In the genomic region with DNA sequence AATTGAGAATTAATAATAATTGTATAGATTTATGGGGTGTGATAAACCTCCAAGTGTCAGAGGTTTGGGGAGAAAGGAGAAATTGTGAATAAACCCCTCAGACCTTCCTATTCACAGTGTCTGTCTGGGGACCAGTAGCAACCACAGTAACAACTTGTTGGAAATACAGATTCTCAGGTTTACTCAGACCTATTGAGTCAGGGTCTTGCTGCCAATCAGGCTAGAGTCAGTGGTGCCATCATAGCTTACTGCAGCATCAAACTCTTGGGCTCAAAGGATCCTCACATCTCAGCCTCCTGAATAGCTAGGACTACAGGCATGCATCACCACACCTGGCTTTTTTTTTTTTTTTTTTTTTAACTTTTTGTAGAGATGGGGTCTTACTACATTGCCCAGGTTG, we compare ENCODE assay signal across 16 cellular contexts. TPM values are rescaled to one million over a fixed set of nuclear protein-coding genes. Genes with fewer than 3 reads are reported as not detected.
DNase-seq lines count a peak whose midpoint lies in the region; ATAC-seq and TF ChIP-seq lines count a peak whose summit lies in the region.
"Had no signal": no experiment of that assay in that cellular context is flagged by ENCODE, and none has a peak within 500 bp of the region (broad histone marks: within the 10 kb centered on the region; RNA-seq: fewer than 3 reads in every experiment).

No MANE protein-coding gene starts in this region.

- H3K4me3 ChIP-seq in esophagus muscularis mucosa = no peak overlapping the region
- H3K4me3 ChIP-seq: BLaER1 treated with 17β-estradiol and CSF1 and Interleukin-3, amounts not matched to agents 10 nM and 100 nM had no signal

- CTCF ChIA-PET in activated CD4-positive, alpha-beta memory T cell treated with anti-CD3 and anti-CD28 coated beads for 36 hours (lab: Charles Lee) = interaction anchor here (6.3 kb wide), 1 partner anchor 9 kb away, joined by 43 read pairs; no protein-coding TSS in a partner anchor
- CTCF ChIA-PET in activated CD4-positive, alpha-beta memory T cell treated with anti-CD3 and anti-CD28 coated beads, Interleukin-2, amount 10 ng/mL, durations not matched to agents 7 days and 5 days (lab: Charles Lee) = interaction anchor here (0.7 to 6.0 kb wide), 2 partner anchors 8 to 809 kb away, joined by 7 to 32 read pairs; no protein-coding TSS in a partner anchor
- CTCF ChIA-PET in activated naive CD4-positive, alpha-beta T cell treated with anti-CD3 and anti-CD28 coated beads for 36 hours (lab: Charles Lee) = interaction anchor here (1.2 to 17.3 kb wide), 3 partner anchors 8 to 126 kb away, joined by 4 to 397 read pairs (median 11); no protein-coding TSS in a partner anchor

- H3K4me3 Mint-ChIP-seq in activated CD4-positive, alpha-beta memory T cell treated with anti-CD3 and anti-CD28 coated beads for 36 hours = no peak overlapping the region
- no peak overlapping the region for H3K4me3 Mint-ChIP-seq in activated CD4-positive, alpha-beta memory T cell treated with anti-CD3 and anti-CD28 coated beads, Interleukin-2, amount 10 ng/mL, durations not matched to agents 7 days and 5 days
- H3K4me3 Mint-ChIP-seq in activated naive CD4-positive, alpha-beta T cell treated with anti-CD3 and anti-CD28 coated beads for 36 hours = no peak overlapping the region
- H3K4me3 Mint-ChIP-seq in activated T-helper 17 cell treated with anti-CD3 and anti-CD28 coated beads, Interleukin-2, amount 50 U/mL, for 72 hours = no peak overlapping the region
- H3K4me3 Mint-ChIP-seq in stimulated activated naive CD8-positive, alpha-beta T cell treated with anti-CD3 and anti-CD28 coated beads, Interleukin-15, amount 100 ng/mL, for 72 hours = no peak overlapping the region
- H3K4me3 Mint-ChIP-seq: B cell; CD8-positive, alpha-beta T cell; H9 had no signal

- POLR2A ChIA-PET in activated CD4-positive, alpha-beta memory T cell treated with anti-CD3 and anti-CD28 coated beads for 36 hours (lab: Charles Lee) = no interaction called here
- POLR2A ChIA-PET in activated CD4-positive, alpha-beta memory T cell treated with anti-CD3 and anti-CD28 coated beads, Interleukin-2, amount 10 ng/mL, durations not matched to agents 7 days and 5 days (lab: Charles Lee) = interaction anchor here (1.7 to 2.2 kb wide), 2 partner anchors 14 to 16 kb away, joined by 6 to 8 read pairs; no protein-coding TSS in a partner anchor

- H3K9me3 ChIP-seq in esophagus muscularis mucosa = no peaks in the 10 kb centered on the region
- H3K9me3 ChIP-seq: BLaER1 treated with 17β-estradiol and CSF1 and Interleukin-3, amounts not matched to agents 10 nM and 100 nM had no signal

- TF ChIP-seq POLR2A in esophagus muscularis mucosa (IDR thresholded peaks at IDR 0.05; ENCODE audit: low read depth) = no peak

- no peaks in the 10 kb centered on the region for H3K36me3 Mint-ChIP-seq in activated CD4-positive, alpha-beta memory T cell treated with anti-CD3 and anti-CD28 coated beads for 36 hours
- H3K36me3 Mint-ChIP-seq in activated CD4-positive, alpha-beta memory T cell treated with anti-CD3 and anti-CD28 coated beads, Interleukin-2, amount 10 ng/mL, durations not matched to agents 7 days and 5 days (ENCODE audit: low read depth) = no peaks in the 10 kb centered on the region
- H3K36me3 Mint-ChIP-seq in activated naive CD4-positive, alpha-beta T cell treated with anti-CD3 and anti-CD28 coated beads, Interleukin-2, amount 50 U/mL, for 72 hours = no peaks in the 10 kb centered on the region
- no peaks in the 10 kb centered on the region for H3K36me3 Mint-ChIP-seq in activated naive CD4-positive, alpha-beta T cell treated with anti-CD3 and anti-CD28 coated beads for 36 hours (ENCODE audit: low read depth)
- no peaks in the 10 kb centered on the region for H3K36me3 Mint-ChIP-seq in activated T-helper 17 cell treated with anti-CD3 and anti-CD28 coated beads, Interleukin-2, amount 50 U/mL, for 72 hours (ENCODE audit: low read depth)
- H3K36me3 Mint-ChIP-seq: CD8-positive, alpha-beta T cell had no signal

- no peak for TF ChIP-seq CTCF in esophagus muscularis mucosa (IDR thresholded peaks at IDR 0.05)

- no peaks in the 10 kb centered on the region for H3K4me1 ChIP-seq in esophagus muscularis mucosa

- intact Hi-C loops in activated CD4-positive, alpha-beta memory T cell treated with anti-CD3 and anti-CD28 coated beads for 36 hours (cut with micrococcal nuclease) = no loop called here
- intact Hi-C loops in activated naive CD4-positive, alpha-beta T cell treated with anti-CD3 and anti-CD28 coated beads for 36 hours (cut with micrococcal nuclease) = loop anchor here (10.0 kb wide), 1 partner anchor 667 kb away; the partner anchor contains the start of gene PLAAT2
- intact Hi-C loops in esophagus muscularis mucosa (cut with DNase I) = no loop called here

- no peaks in the 10 kb centered on the region for H3K36me3 ChIP-seq in esophagus muscularis mucosa
- H3K36me3 ChIP-seq: BLaER1 treated with 17β-estradiol and CSF1 and Interleukin-3, amounts not matched to agents 10 nM and 100 nM had no signal

- H3K4me1 Mint-ChIP-seq in activated CD4-positive, alpha-beta memory T cell treated with anti-CD3 and anti-CD28 coated beads for 36 hours (ENCODE audit: low read depth) = peaks cover 14% of the 10 kb centered on the region
- peaks cover 12% of the 10 kb centered on the region for H3K4me1 Mint-ChIP-seq in activated CD4-positive, alpha-beta memory T cell treated with anti-CD3 and anti-CD28 coated beads, Interleukin-2, amount 10 ng/mL, durations not matched to agents 7 days and 5 days
- H3K4me1 Mint-ChIP-seq in activated naive CD4-positive, alpha-beta T cell treated with anti-CD3 and anti-CD28 coated beads for 36 hours (ENCODE audit: low read depth) = peaks cover 12% of the 10 kb centered on the region
- peaks cover 15% of the 10 kb centered on the region for H3K4me1 Mint-ChIP-seq in activated T-helper 17 cell treated with anti-CD3 and anti-CD28 coated beads, Interleukin-2, amount 50 U/mL, for 72 hours
- H3K4me1 Mint-ChIP-seq in stimulated activated naive CD8-positive, alpha-beta T cell treated with anti-CD3 and anti-CD28 coated beads, Interleukin-15, amount 100 ng/mL, for 72 hours = peaks cover 23% of the 10 kb centered on the region
- H3K4me1 Mint-ChIP-seq: B cell had no signal

- peak; percentile 73 to 90 for ATAC-seq in activated naive CD4-positive, alpha-beta T cell treated with anti-CD3 and anti-CD28 coated beads, Interleukin-2, amount 50 U/mL, for 72 hours
- ATAC-seq in activated T-helper 17 cell treated with anti-CD3 and anti-CD28 coated beads, Interleukin-2, amount 50 U/mL, for 72 hours (replicated peaks) = peak; percentile 77
- peak; percentile 69 for ATAC-seq in stimulated activated naive CD8-positive, alpha-beta T cell treated with anti-CD3 and anti-CD28 coated beads, Interleukin-15, amount 100 ng/mL, for 72 hours
- ATAC-seq: CD8-positive, alpha-beta T cell had no signal

- no peak for TF ChIP-seq EP300 in esophagus muscularis mucosa (IDR thresholded peaks at IDR 0.05)

- peaks cover 11% of the 10 kb centered on the region for H3K27me3 Mint-ChIP-seq in activated CD4-positive, alpha-beta memory T cell treated with anti-CD3 and anti-CD28 coated beads for 36 hours
- peaks cover 30% of the 10 kb centered on the region for H3K27me3 Mint-ChIP-seq in activated CD4-positive, alpha-beta memory T cell treated with anti-CD3 and anti-CD28 coated beads, Interleukin-2, amount 10 ng/mL, durations not matched to agents 7 days and 5 days
- H3K27me3 Mint-ChIP-seq in activated naive CD4-positive, alpha-beta T cell treated with anti-CD3 and anti-CD28 coated beads for 36 hours (ENCODE audit: low read depth) = peaks cover 5% of the 10 kb centered on the region
- H3K27me3 Mint-ChIP-seq in activated T-helper 17 cell treated with anti-CD3 and anti-CD28 coated beads, Interleukin-2, amount 50 U/mL, for 72 hours = peaks cover 7% of the 10 kb centered on the region
- H3K27me3 Mint-ChIP-seq in stimulated activated naive CD8-positive, alpha-beta T cell treated with anti-CD3 and anti-CD28 coated beads, Interleukin-15, amount 100 ng/mL, for 72 hours = peaks cover 54% of the 10 kb centered on the region

- no peaks in the 10 kb centered on the region for H3K27me3 ChIP-seq in esophagus muscularis mucosa
- H3K27me3 ChIP-seq: BLaER1 treated with 17β-estradiol and CSF1 and Interleukin-3, amounts not matched to agents 10 nM and 100 nM had no signal

- no peaks in the 10 kb centered on the region for H3K9me3 Mint-ChIP-seq in activated CD4-positive, alpha-beta memory T cell treated with anti-CD3 and anti-CD28 coated beads for 36 hours
- no peaks in the 10 kb centered on the region for H3K9me3 Mint-ChIP-seq in activated CD4-positive, alpha-beta memory T cell treated with anti-CD3 and anti-CD28 coated beads, Interleukin-2, amount 10 ng/mL, durations not matched to agents 7 days and 5 days
- no peaks in the 10 kb centered on the region for H3K9me3 Mint-ChIP-seq in activated naive CD4-positive, alpha-beta T cell treated with anti-CD3 and anti-CD28 coated beads, Interleukin-2, amount 50 U/mL, for 72 hours
- no peaks in the 10 kb centered on the region for H3K9me3 Mint-ChIP-seq in activated naive CD4-positive, alpha-beta T cell treated with anti-CD3 and anti-CD28 coated beads for 36 hours
- H3K9me3 Mint-ChIP-seq in activated T-helper 17 cell treated with anti-CD3 and anti-CD28 coated beads, Interleukin-2, amount 50 U/mL, for 72 hours = no peaks in the 10 kb centered on the region
- H3K9me3 Mint-ChIP-seq in stimulated activated naive CD8-positive, alpha-beta T cell treated with anti-CD3 and anti-CD28 coated beads, Interleukin-15, amount 100 ng/mL, for 72 hours = no peaks in the 10 kb centered on the region
- H3K9me3 Mint-ChIP-seq: CD8-positive, alpha-beta T cell; H9 had no signal

- peak; percentile 19 for DNase-seq in activated CD4-positive, alpha-beta memory T cell treated with anti-CD3 and anti-CD28 coated beads for 36 hours
- no peak for DNase-seq in activated CD4-positive, alpha-beta memory T cell treated with anti-CD3 and anti-CD28 coated beads, Interleukin-2, amount 10 ng/mL, durations not matched to agents 7 days and 5 days
- DNase-seq in activated naive CD4-positive, alpha-beta T cell treated with anti-CD3 and anti-CD28 coated beads, Interleukin-2, amount 50 U/mL, for 72 hours (ENCODE audit: low spot score in 2 of 2) = no peak
- DNase-seq in activated naive CD4-positive, alpha-beta T cell treated with anti-CD3 and anti-CD28 coated beads for 36 hours = no peak
- no peak for DNase-seq in stimulated activated naive CD8-positive, alpha-beta T cell treated with anti-CD3 and anti-CD28 coated beads, Interleukin-15, amount 100 ng/mL, for 72 hours
- no peak for DNase-seq in esophagus muscularis mucosa (ENCODE audit: extremely low spot score)
- DNase-seq: Calu3; CD8-positive, alpha-beta T cell; DMS79 treated with DMSO at 0.1 percent for 48 hours; GF-D8; GOT3; H9 had no signal

- no peak overlapping the region for H3K27ac Mint-ChIP-seq in activated CD4-positive, alpha-beta memory T cell treated with anti-CD3 and anti-CD28 coated beads for 36 hours
- H3K27ac Mint-ChIP-seq in activated CD4-positive, alpha-beta memory T cell treated with anti-CD3 and anti-CD28 coated beads, Interleukin-2, amount 10 ng/mL, durations not matched to agents 7 days and 5 days = no peak overlapping the region
- H3K27ac Mint-ChIP-seq in activated naive CD4-positive, alpha-beta T cell treated with anti-CD3 and anti-CD28 coated beads, Interleukin-2, amount 50 U/mL, for 72 hours = no peak overlapping the region
- no peak overlapping the region for H3K27ac Mint-ChIP-seq in activated naive CD4-positive, alpha-beta T cell treated with anti-CD3 and anti-CD28 coated beads for 36 hours
- H3K27ac Mint-ChIP-seq in activated T-helper 17 cell treated with anti-CD3 and anti-CD28 coated beads, Interleukin-2, amount 50 U/mL, for 72 hours = no peak overlapping the region
- no peak overlapping the region for H3K27ac Mint-ChIP-seq in stimulated activated naive CD8-positive, alpha-beta T cell treated with anti-CD3 and anti-CD28 coated beads, Interleukin-15, amount 100 ng/mL, for 72 hours
- H3K27ac Mint-ChIP-seq: B cell; CD8-positive, alpha-beta T cell had no signal

- no peak overlapping the region for H3K27ac ChIP-seq in esophagus muscularis mucosa (replicated peaks in 1 of 4)
- H3K27ac ChIP-seq: BLaER1 treated with 17β-estradiol and CSF1 and Interleukin-3, amounts not matched to agents 10 nM and 100 nM had no signal

RNA-seq across cellular contexts. Expression of gene SLC3A2, which starts 17.3 kb away (rescaled TPM):
- total RNA-seq in activated CD4-positive, alpha-beta memory T cell treated with anti-CD3 and anti-CD28 coated beads for 36 hours = 100 to 1,000 TPM; 309 to 314 TPM
- total RNA-seq in activated CD4-positive, alpha-beta memory T cell treated with anti-CD3 and anti-CD28 coated beads, Interleukin-2, amount 10 ng/mL, durations not matched to agents 7 days and 5 days = 100 to 1,000 TPM; 262 to 279 TPM
- total RNA-seq in activated naive CD4-positive, alpha-beta T cell treated with anti-CD3 and anti-CD28 coated beads, Interleukin-2, amount 50 U/mL, for 72 hours = 100 to 1,000 TPM; 295 to 308 TPM
- total RNA-seq in activated naive CD4-positive, alpha-beta T cell treated with anti-CD3 and anti-CD28 coated beads for 36 hours = 100 to 1,000 TPM; 419 to 472 TPM
- total RNA-seq in activated T-helper 17 cell treated with anti-CD3 and anti-CD28 coated beads, Interleukin-2, amount 50 U/mL, for 72 hours = 100 to 1,000 TPM; 176 to 287 TPM
- total RNA-seq in esophagus muscularis mucosa = 100 to 1,000 TPM in 1 of 4 donors, 10 to 100 TPM in 3; 53.2 to 123 (median 86.4) TPM

RNA-seq across cellular contexts. Expression of gene CHRM1, which starts 23.1 kb away (rescaled TPM):
- not detected for total RNA-seq in activated CD4-positive, alpha-beta memory T cell treated with anti-CD3 and anti-CD28 coated beads for 36 hours
- total RNA-seq in activated CD4-positive, alpha-beta memory T cell treated with anti-CD3 and anti-CD28 coated beads, Interleukin-2, amount 10 ng/mL, durations not matched to agents 7 days and 5 days = not detected
- total RNA-seq in activated naive CD4-positive, alpha-beta T cell treated with anti-CD3 and anti-CD28 coated beads, Interleukin-2, amount 50 U/mL, for 72 hours = not detected
- not detected for total RNA-seq in activated naive CD4-positive, alpha-beta T cell treated with anti-CD3 and anti-CD28 coated beads for 36 hours
- total RNA-seq in activated T-helper 17 cell treated with anti-CD3 and anti-CD28 coated beads, Interleukin-2, amount 50 U/mL, for 72 hours = not detected
- total RNA-seq in esophagus muscularis mucosa = under 1 TPM in 2 of 4 donors, not detected in 2; 0.33 to 0.40 TPM
- total RNA-seq: A172; B cell; Calu3; CD8-positive, alpha-beta T cell; H9 had no signal

RNA-seq across cellular contexts. Expression of gene WDR74, which starts 58.6 kb away (rescaled TPM):
- total RNA-seq in activated CD4-positive, alpha-beta memory T cell treated with anti-CD3 and anti-CD28 coated beads for 36 hours = 10 to 100 TPM; 72.6 to 73.0 TPM
- 10 to 100 TPM; 46.1 to 48.4 TPM for total RNA-seq in activated CD4-positive, alpha-beta memory T cell treated with anti-CD3 and anti-CD28 coated beads, Interleukin-2, amount 10 ng/mL, durations not matched to agents 7 days and 5 days
- 100 to 1,000 TPM in 1 of 2 donors, 10 to 100 TPM in 1; 87.2 to 105 TPM for total RNA-seq in activated naive CD4-positive, alpha-beta T cell treated with anti-CD3 and anti-CD28 coated beads, Interleukin-2, amount 50 U/mL, for 72 hours
- total RNA-seq in activated naive CD4-positive, alpha-beta T cell treated with anti-CD3 and anti-CD28 coated beads for 36 hours = 10 to 100 TPM; 74.4 to 78.7 TPM
- 100 to 1,000 TPM in 1 of 2 donors, 10 to 100 TPM in 1; 70.3 to 104 TPM for total RNA-seq in activated T-helper 17 cell treated with anti-CD3 and anti-CD28 coated beads, Interleukin-2, amount 50 U/mL, for 72 hours
- total RNA-seq in esophagus muscularis mucosa = 10 to 100 TPM; 18.3 to 53.1 (median 48.1) TPM
